1 cellular context compared by ENCODE assay signal in genomic region chr7:73725703-73726466, GRCh38.
TF ChIP-seq lines count a peak whose summit lies in the region.

No MANE protein-coding gene starts in this region.

TF ChIP-seq in endothelial cell of umbilical vein, 7 proteins besides CTCF, POLR2A, EP300 and RAD21:
- TF ChIP-seq EZH2 (IDR thresholded peaks at IDR 0.05; ENCODE audit: borderline replicate concordance, low read depth, low read length, severe bottlenecking), result no peak
- TF ChIP-seq MYC (IDR thresholded peaks at IDR 0.05; ENCODE audit: low read depth, low read length), result no peak
- no peak for TF ChIP-seq MAX (IDR thresholded peaks at IDR 0.05; ENCODE audit: insufficient read depth, insufficient read length)
- no peak for TF ChIP-seq JUN (IDR thresholded peaks at IDR 0.05; ENCODE audit: borderline replicate concordance, insufficient read depth, insufficient read length, low read depth)
- TF ChIP-seq POLR2AphosphoS5 (IDR thresholded peaks at IDR 0.05; ENCODE audit: insufficient read depth, low read depth, low read length), result no peak
- TF ChIP-seq FOS (IDR thresholded peaks at IDR 0.05; ENCODE audit: borderline replicate concordance, insufficient read depth, low read length), result no peak
- no peak for TF ChIP-seq GATA2 (IDR thresholded peaks at IDR 0.05; ENCODE audit: insufficient read depth, insufficient read length, low read depth, low read length)
